Comparison of ENCODE assay signal across 1 cellular context in the genomic region with DNA sequence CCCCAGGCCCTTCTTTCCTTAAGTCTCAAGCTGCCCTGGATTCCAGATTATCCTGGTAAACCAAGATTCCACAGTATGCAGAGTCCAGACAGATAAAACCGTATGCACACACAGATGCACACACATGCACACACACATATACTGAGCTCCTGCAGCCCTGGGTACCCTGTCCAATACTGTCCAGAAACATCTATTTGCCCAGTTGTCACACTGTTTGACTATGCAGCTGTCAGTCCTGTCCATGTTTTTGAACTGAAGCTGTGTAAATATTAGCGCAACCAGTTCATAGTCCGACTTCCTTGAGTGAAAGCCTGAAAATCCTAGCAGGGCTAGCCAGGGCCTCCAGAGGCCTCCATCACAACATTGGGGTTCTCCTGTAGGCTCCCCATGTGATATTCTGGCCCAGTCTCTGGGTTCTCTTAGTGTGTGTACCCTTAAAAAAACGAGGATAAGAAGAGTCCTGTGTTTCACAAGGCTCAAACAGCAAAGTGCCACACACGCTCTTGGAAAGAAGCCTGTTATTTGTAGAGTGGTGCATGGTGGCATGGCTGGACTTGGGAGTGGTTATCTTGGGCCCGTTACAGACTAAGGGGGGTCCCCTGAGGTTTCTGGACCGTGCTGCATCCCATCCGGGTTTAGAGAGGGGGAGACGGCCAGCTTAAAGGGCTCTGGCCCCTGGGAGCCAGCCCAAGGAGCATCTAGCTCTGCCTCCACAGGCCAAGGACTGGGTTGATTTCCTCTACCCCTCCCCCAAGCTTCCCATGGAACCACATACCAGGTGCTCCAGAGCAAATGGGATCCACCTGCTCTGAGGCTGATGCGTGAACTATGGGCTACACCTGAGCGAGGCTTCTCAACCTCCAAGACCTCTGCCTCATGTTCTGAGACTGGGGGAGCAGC.
TF ChIP-seq lines count a peak whose summit lies in the region.

No MANE protein-coding gene starts in this region.

TF ChIP-seq in endothelial cell of umbilical vein, 7 proteins besides CTCF, POLR2A, EP300 and RAD21 (continued from another document):
- TF ChIP-seq POLR2AphosphoS5 (IDR thresholded peaks at IDR 0.05; ENCODE audit: insufficient read depth, low read depth, low read length) (no peak), GATA2 (IDR thresholded peaks at IDR 0.05; ENCODE audit: insufficient read depth, insufficient read length, low read depth, low read length) (no peak)
